ENCODE assay signal across 16 cellular contexts in the genomic region with DNA sequence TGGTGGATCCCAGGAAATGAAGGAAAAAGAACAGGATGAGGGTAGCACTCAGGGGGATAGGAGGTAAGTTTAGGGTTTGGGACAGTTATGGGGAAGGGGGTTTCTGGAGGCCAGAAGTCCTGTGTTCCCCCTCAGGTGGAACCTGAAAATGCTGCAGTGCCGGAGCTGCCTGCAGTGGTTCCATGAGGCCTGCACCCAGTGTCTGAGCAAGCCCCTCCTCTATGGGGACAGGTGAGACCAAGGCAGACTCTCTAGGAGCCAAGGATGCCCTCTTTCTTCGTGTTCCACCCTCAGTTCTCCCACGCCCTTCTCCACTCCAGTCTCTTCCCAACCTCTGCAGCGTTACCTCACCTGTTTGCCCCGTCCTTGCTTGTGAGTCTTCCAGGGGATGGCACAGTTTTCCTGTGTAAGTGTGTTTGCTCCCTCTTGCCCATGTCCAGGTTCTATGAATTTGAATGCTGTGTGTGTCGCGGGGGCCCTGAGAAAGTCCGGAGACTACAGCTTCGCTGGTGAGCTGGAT. TPM values are rescaled to one million over a fixed set of nuclear protein-coding genes. Genes with fewer than 3 reads are reported as not detected.
DNase-seq lines count a peak whose midpoint lies in the region; ATAC-seq and TF ChIP-seq lines count a peak whose summit lies in the region.
"Had no signal": no experiment of that assay in that cellular context is flagged by ENCODE, and none has a peak within 500 bp of the region (broad histone marks: within the 10 kb centered on the region; RNA-seq: fewer than 3 reads in every experiment).

No MANE protein-coding gene starts in this region.

- H3K27ac Mint-ChIP-seq in activated naive CD4-positive, alpha-beta T cell treated with anti-CD3 and anti-CD28 coated beads, Interleukin-2, amount 10 ng/mL, durations not matched to agents 7 days and 5 days: no peak overlapping the region
- peak overlapping the region; percentile 36 for H3K27ac Mint-ChIP-seq in activated CD4-positive, alpha-beta memory T cell treated with anti-CD3 and anti-CD28 coated beads, Interleukin-2, amount 10 ng/mL, durations not matched to agents 7 days and 5 days
- H3K27ac Mint-ChIP-seq in stimulated activated memory B cell treated with anti-CD40 and anti-IgM and Interleukin-4, amounts not matched to agents 10 μg/mL and 1 μg/mL and 100 μg/mL, for 72 hours: peak overlapping the region; percentile 98

- H3K9me3 ChIP-seq in gastroesophageal sphincter (no peaks in the 10 kb centered on the region), heart right ventricle (no peaks in the 10 kb centered on the region)

- TF ChIP-seq CTCF in gastroesophageal sphincter (IDR thresholded peaks at IDR 0.05): no peak
- no peak for TF ChIP-seq CTCF in heart right ventricle (IDR thresholded peaks at IDR 0.05)

- H3K4me3 ChIP-seq in gastroesophageal sphincter (no peak overlapping the region), heart right ventricle (no peak overlapping the region)

- peaks cover 75% of the 10 kb centered on the region for H3K4me1 Mint-ChIP-seq in activated naive CD4-positive, alpha-beta T cell treated with anti-CD3 and anti-CD28 coated beads, Interleukin-2, amount 10 ng/mL, durations not matched to agents 7 days and 5 days
- H3K4me1 Mint-ChIP-seq in activated CD4-positive, alpha-beta memory T cell treated with anti-CD3 and anti-CD28 coated beads, Interleukin-2, amount 10 ng/mL, durations not matched to agents 7 days and 5 days: peaks cover 68% of the 10 kb centered on the region
- H3K4me1 Mint-ChIP-seq in stimulated activated memory B cell treated with anti-CD40 and anti-IgM and Interleukin-4, amounts not matched to agents 10 μg/mL and 1 μg/mL and 100 μg/mL, for 72 hours: peaks cover 82% of the 10 kb centered on the region

- peaks cover 55% of the 10 kb centered on the region for H3K36me3 Mint-ChIP-seq in activated naive CD4-positive, alpha-beta T cell treated with anti-CD3 and anti-CD28 coated beads, Interleukin-2, amount 10 ng/mL, durations not matched to agents 7 days and 5 days
- peaks cover 47% of the 10 kb centered on the region for H3K36me3 Mint-ChIP-seq in activated CD4-positive, alpha-beta memory T cell treated with anti-CD3 and anti-CD28 coated beads, Interleukin-2, amount 10 ng/mL, durations not matched to agents 7 days and 5 days (ENCODE audit: low read depth)
- H3K36me3 Mint-ChIP-seq in stimulated activated memory B cell treated with anti-CD40 and anti-IgM and Interleukin-4, amounts not matched to agents 10 μg/mL and 1 μg/mL and 100 μg/mL, for 72 hours: peaks cover 34% of the 10 kb centered on the region

- H3K27me3 Mint-ChIP-seq in activated naive CD4-positive, alpha-beta T cell treated with anti-CD3 and anti-CD28 coated beads, Interleukin-2, amount 10 ng/mL, durations not matched to agents 7 days and 5 days: peaks cover 4% of the 10 kb centered on the region
- no peaks in the 10 kb centered on the region for H3K27me3 Mint-ChIP-seq in activated CD4-positive, alpha-beta memory T cell treated with anti-CD3 and anti-CD28 coated beads, Interleukin-2, amount 10 ng/mL, durations not matched to agents 7 days and 5 days
- no peaks in the 10 kb centered on the region for H3K27me3 Mint-ChIP-seq in stimulated activated memory B cell treated with anti-CD40 and anti-IgM and Interleukin-4, amounts not matched to agents 10 μg/mL and 1 μg/mL and 100 μg/mL, for 72 hours

- 81 to 100% methylated on average over 1 to 9 of the region's 9 CpGs for WGBS in gastroesophageal sphincter (ENCODE audit: low coverage in 1 of 2), 2 donors
- 91 to 92% methylated on average over 9 of the region's 9 CpGs for WGBS in heart right ventricle, 2 donors

- H3K27ac ChIP-seq in gastroesophageal sphincter (peak overlapping the region in 3 of 4 donors; percentile 1 to 99 (median 98)), heart right ventricle (no peak overlapping the region)
- H3K27ac ChIP-seq: brain microvascular endothelial cell, parathyroid adenoma had no signal

- intact Hi-C loops in heart right ventricle (cut with DNase I): loop anchor here in 3 of 10 donors (10.0 kb wide), 2 partner anchors 99 to 1749 kb away; a partner anchor contains a TSS

- TF ChIP-seq POLR2A in gastroesophageal sphincter (IDR thresholded peaks at IDR 0.05): no peak

- no peaks in the 10 kb centered on the region for H3K9me3 Mint-ChIP-seq in activated naive CD4-positive, alpha-beta T cell treated with anti-CD3 and anti-CD28 coated beads, Interleukin-2, amount 10 ng/mL, durations not matched to agents 7 days and 5 days
- no peaks in the 10 kb centered on the region for H3K9me3 Mint-ChIP-seq in activated CD4-positive, alpha-beta memory T cell treated with anti-CD3 and anti-CD28 coated beads, Interleukin-2, amount 10 ng/mL, durations not matched to agents 7 days and 5 days
- no peaks in the 10 kb centered on the region for H3K9me3 Mint-ChIP-seq in stimulated activated memory B cell treated with anti-CD40 and anti-IgM and Interleukin-4, amounts not matched to agents 10 μg/mL and 1 μg/mL and 100 μg/mL, for 72 hours
- H3K9me3 Mint-ChIP-seq: activated T-cell treated with anti-CD3 and anti-CD28 coated beads, Interleukin-2, amount 50 U/mL, for 72 hours had no signal

- H3K36me3 ChIP-seq in gastroesophageal sphincter (peaks cover 0 to 40% of the 10 kb centered on the region in 2 donors), heart right ventricle (peaks cover 0 to 50% (median 21%) of the 10 kb centered on the region in 9 donors)

- no peak for DNase-seq in activated naive CD4-positive, alpha-beta T cell treated with anti-CD3 and anti-CD28 coated beads, Interleukin-2, amount 10 ng/mL, durations not matched to agents 7 days and 5 days
- no peak for DNase-seq in activated naive CD4-positive, alpha-beta T cell (lab: John Stamatoyannopoulos, UW)
- DNase-seq in activated CD4-positive, alpha-beta memory T cell treated with anti-CD3 and anti-CD28 coated beads, Interleukin-2, amount 10 ng/mL, durations not matched to agents 7 days and 5 days: no peak
- no peak for DNase-seq in NCI-H187 treated with DMSO at 0.1 percent for 48 hours (lab: John Stamatoyannopoulos, UW)
- no peak for DNase-seq in heart right ventricle
- DNase-seq: activated T-cell treated with anti-CD3 and anti-CD28 coated beads, Interleukin-2, amount 50 U/mL, for 72 hours; brain microvascular endothelial cell; DMS153; KG1; NCI-H1105 treated with DMSO at 0.1 percent for 48 hours; OCI-M1; stimulated activated CD4-positive, alpha-beta T cell treated with anti-CD3 and anti-CD28 coated beads, Interleukin-12 subunit alpha, Interleukin-12 subunit beta, amount 100 ng/mL, for 4 hours had no signal

- H3K4me1 ChIP-seq in gastroesophageal sphincter (peaks cover 0 to 75% (median 24%) of the 10 kb centered on the region in 3 donors), heart right ventricle (peaks cover 18 to 57% (median 44%) of the 10 kb centered on the region in 9 donors)

- ATAC-seq in gastroesophageal sphincter (no peak), GM19452 (IDR thresholded peaks at IDR 0.05; ENCODE audit: unreplicated experiment) (no peak), heart right ventricle (no peak)
- ATAC-seq in stimulated activated memory B cell treated with anti-CD40 and anti-IgM and Interleukin-4, amounts not matched to agents 10 μg/mL and 1 μg/mL and 100 μg/mL, for 72 hours: no peak
- ATAC-seq: activated T-cell treated with anti-CD3 and anti-CD28 coated beads, Interleukin-2, amount 50 U/mL, for 72 hours had no signal

- no peaks in the 10 kb centered on the region for H3K27me3 ChIP-seq in gastroesophageal sphincter
- no peaks in the 10 kb centered on the region for H3K27me3 ChIP-seq in heart right ventricle
- H3K27me3 ChIP-seq: brain microvascular endothelial cell had no signal

- no peak for TF ChIP-seq EP300 in gastroesophageal sphincter (IDR thresholded peaks at IDR 0.05)

- POLR2A ChIA-PET in activated CD4-positive, alpha-beta memory T cell treated with anti-CD3 and anti-CD28 coated beads, Interleukin-2, amount 10 ng/mL, durations not matched to agents 7 days and 5 days (lab: Charles Lee): interaction anchor here (1.4 kb wide), 1 partner anchor 17 kb away, joined by 3 read pairs; no protein-coding TSS in a partner anchor

- H3K4me3 Mint-ChIP-seq in activated naive CD4-positive, alpha-beta T cell treated with anti-CD3 and anti-CD28 coated beads, Interleukin-2, amount 10 ng/mL, durations not matched to agents 7 days and 5 days: peak overlapping the region; percentile 10
- no peak overlapping the region for H3K4me3 Mint-ChIP-seq in activated CD4-positive, alpha-beta memory T cell treated with anti-CD3 and anti-CD28 coated beads, Interleukin-2, amount 10 ng/mL, durations not matched to agents 7 days and 5 days
- H3K4me3 Mint-ChIP-seq in stimulated activated memory B cell treated with anti-CD40 and anti-IgM and Interleukin-4, amounts not matched to agents 10 μg/mL and 1 μg/mL and 100 μg/mL, for 72 hours: no peak overlapping the region

- CTCF ChIA-PET in activated naive CD4-positive, alpha-beta T cell treated with anti-CD3 and anti-CD28 coated beads, Interleukin-2, amount 10 ng/mL, durations not matched to agents 7 days and 5 days (lab: Charles Lee): interaction anchor here (0.9 kb wide), 1 partner anchor 23 kb away, joined by 3 read pairs; no protein-coding TSS in a partner anchor
- CTCF ChIA-PET in activated CD4-positive, alpha-beta memory T cell treated with anti-CD3 and anti-CD28 coated beads, Interleukin-2, amount 10 ng/mL, durations not matched to agents 7 days and 5 days (lab: Charles Lee): no interaction called here

RNA-seq across cellular contexts. Expression of a gene that starts 2.8 kb away (rescaled TPM):
- 10 to 100 TPM; 46.4 to 51.4 TPM for total RNA-seq in activated CD4-positive, alpha-beta memory T cell treated with anti-CD3 and anti-CD28 coated beads, Interleukin-2, amount 10 ng/mL, durations not matched to agents 7 days and 5 days
- total RNA-seq in gastroesophageal sphincter (10 to 100 TPM; 73.0 to 91.0 (median 86.1) TPM), heart right ventricle (10 to 100 TPM; 36.2 to 61.2 (median 48.9) TPM)
- 100 to 1,000 TPM in 1 of 2 donors, 10 to 100 TPM in 1; 59.5 to 125 TPM for polyA plus RNA-seq in heart right ventricle

RNA-seq across cellular contexts. Expression of a gene that starts 4.2 kb away (rescaled TPM):
- 100 to 1,000 TPM; 243 TPM for total RNA-seq in activated CD4-positive, alpha-beta memory T cell treated with anti-CD3 and anti-CD28 coated beads, Interleukin-2, amount 10 ng/mL, durations not matched to agents 7 days and 5 days
- total RNA-seq in gastroesophageal sphincter: 100 to 1,000 TPM in 3 of 4 donors, 10 to 100 TPM in 1; 90.2 to 144 (median 124) TPM
- total RNA-seq in heart right ventricle: 100 to 1,000 TPM in 9 of 10 donors, 10 to 100 TPM in 1; 99.8 to 132 (median 114) TPM
- polyA plus RNA-seq in heart right ventricle: 100 to 1,000 TPM in 1 of 2 donors, 10 to 100 TPM in 1; 94.7 to 161 TPM

RNA-seq across cellular contexts. Expression of a gene that starts 6.2 kb away (rescaled TPM):
- total RNA-seq in activated CD4-positive, alpha-beta memory T cell treated with anti-CD3 and anti-CD28 coated beads, Interleukin-2, amount 10 ng/mL, durations not matched to agents 7 days and 5 days: 10 to 100 TPM; 35.3 to 39.7 TPM
- total RNA-seq in gastroesophageal sphincter (10 to 100 TPM in 3 of 4 donors, 1 to 10 TPM in 1; 9.1 to 15.9 (median 12.7) TPM), heart right ventricle (1 to 10 TPM; 3.6 to 8.5 (median 5.7) TPM)
- polyA plus RNA-seq in heart right ventricle: 10 to 100 TPM in 1 of 2 donors, 1 to 10 TPM in 1; 3.1 to 10.2 TPM

RNA-seq across cellular contexts. Expression of a gene that starts 22.0 kb away (rescaled TPM):
- 100 to 1,000 TPM; 125 to 127 TPM for total RNA-seq in activated CD4-positive, alpha-beta memory T cell treated with anti-CD3 and anti-CD28 coated beads, Interleukin-2, amount 10 ng/mL, durations not matched to agents 7 days and 5 days
- under 1 TPM in 2 of 4 donors, not detected in 2; 0.67 to 0.79 TPM for total RNA-seq in gastroesophageal sphincter
- 1 to 10 TPM in 2 of 10 donors, under 1 TPM in 6, not detected in 2; 0.09 to 6.1 (median 0.36) TPM for total RNA-seq in heart right ventricle
- under 1 TPM; 0.28 to 0.29 TPM for polyA plus RNA-seq in heart right ventricle

RNA-seq across cellular contexts. Expression of a gene that starts 40.7 kb away (rescaled TPM):
- total RNA-seq in activated CD4-positive, alpha-beta memory T cell treated with anti-CD3 and anti-CD28 coated beads, Interleukin-2, amount 10 ng/mL, durations not matched to agents 7 days and 5 days: 1 to 10 TPM; 6.9 to 7.4 TPM
- total RNA-seq in gastroesophageal sphincter: 1 to 10 TPM; 2.2 to 4.0 (median 3.2) TPM
- 1 to 10 TPM; 2.7 to 6.5 (median 4.9) TPM for total RNA-seq in heart right ventricle
- 1 to 10 TPM; 1.2 to 4.3 TPM for polyA plus RNA-seq in heart right ventricle

Comparison
In these comparisons a context has a peak if more than half of its experiments do, and no peak if none do; other contexts are left out.
1. H3K27ac ChIP-seq: peak in gastroesophageal sphincter (3 of 4); none in heart right ventricle (0 of 10).